11 cellular contexts compared by ENCODE assay signal in the genomic region with DNA sequence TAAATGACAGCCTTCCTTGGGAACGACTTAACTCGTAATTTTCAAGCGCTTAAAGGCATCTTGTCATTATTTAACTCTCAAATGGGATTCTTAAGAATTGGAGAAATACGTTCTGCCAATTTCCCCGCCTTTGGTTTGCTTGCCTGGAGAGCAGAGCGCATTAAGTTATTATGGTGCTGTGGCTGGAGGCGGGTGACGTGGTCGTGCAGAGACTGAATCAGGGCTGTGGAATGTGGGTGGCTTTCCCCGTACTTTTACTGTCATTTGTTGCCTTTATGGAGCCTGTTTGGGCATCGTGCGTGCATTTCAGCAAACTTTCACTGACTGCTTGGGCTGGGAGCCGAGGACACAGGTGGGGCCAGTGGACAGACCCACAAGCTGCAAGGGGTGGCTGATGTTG.
DNase-seq lines count a peak whose midpoint lies in the region; TF ChIP-seq lines count a peak whose summit lies in the region.
"Had no signal": no experiment of that assay in that cellular context is flagged by ENCODE, and none has a peak within 500 bp of the region (broad histone marks: within the 10 kb centered on the region; RNA-seq: fewer than 3 reads in every experiment).

No MANE protein-coding gene starts in this region.

- peak overlapping the region; percentile 7; the same call in 1 of the 2 replicates for H3K27ac ChIP-seq in SJCRH30
- H3K27ac ChIP-seq: sigmoid colon had no signal

- H3K36me3 ChIP-seq in SJCRH30 = no peaks in the 10 kb centered on the region
- H3K36me3 ChIP-seq: sigmoid colon had no signal

- H3K4me1 ChIP-seq in SJCRH30 = peaks cover 10% of the 10 kb centered on the region; the same call in 1 of the 2 replicates
- H3K4me1 ChIP-seq: sigmoid colon had no signal

- H3K4me3 ChIP-seq in SJCRH30 = no peak overlapping the region
- H3K4me3 ChIP-seq: sigmoid colon had no signal

- H3K36me3 Mint-ChIP-seq in glutamatergic neuron (ENCODE audit: unreplicated experiment) (no peaks in the 10 kb centered on the region), type B pancreatic cell (no peaks in the 10 kb centered on the region)
- H3K36me3 Mint-ChIP-seq: immature natural killer cell had no signal

- H3K9me3 ChIP-seq in SJCRH30 (replicated peaks) = no peaks in the 10 kb centered on the region
- H3K9me3 ChIP-seq: sigmoid colon had no signal

- H3K27me3 Mint-ChIP-seq in glutamatergic neuron (ENCODE audit: unreplicated experiment) = peaks cover 10% of the 10 kb centered on the region
- H3K27me3 Mint-ChIP-seq in type B pancreatic cell = peaks cover 3% of the 10 kb centered on the region

- peak overlapping the region; percentile 40 for H3K4me3 Mint-ChIP-seq in glutamatergic neuron (ENCODE audit: unreplicated experiment)
- H3K4me3 Mint-ChIP-seq in type B pancreatic cell = no peak overlapping the region
- H3K4me3 Mint-ChIP-seq: immature natural killer cell had no signal

- TF ChIP-seq CTCF in glutamatergic neuron (IDR thresholded peaks at IDR 0.05; ENCODE audit: partially characterized antibody, unreplicated experiment) (no peak), type B pancreatic cell (conservative IDR thresholded peaks at IDR 0.05) (no peak)

- H3K27me3 ChIP-seq in SJCRH30 = 0 out of 2 replicates have a peak, but pooled peaks cover 8% of the 10 kb centered on the region
- H3K27me3 ChIP-seq: sigmoid colon had no signal

- peaks cover 31% of the 10 kb centered on the region for H3K4me1 Mint-ChIP-seq in glutamatergic neuron (ENCODE audit: low read depth, unreplicated experiment)
- peaks cover 52% of the 10 kb centered on the region for H3K4me1 Mint-ChIP-seq in type B pancreatic cell (ENCODE audit: unreplicated experiment)

- peaks cover 15% of the 10 kb centered on the region for H3K9me3 Mint-ChIP-seq in glutamatergic neuron (ENCODE audit: unreplicated experiment)
- no peaks in the 10 kb centered on the region for H3K9me3 Mint-ChIP-seq in type B pancreatic cell
- H3K9me3 Mint-ChIP-seq: immature natural killer cell had no signal

- H3K27ac Mint-ChIP-seq in glutamatergic neuron (ENCODE audit: unreplicated experiment) = peak overlapping the region; percentile 3
- peak overlapping the region; percentile 64 for H3K27ac Mint-ChIP-seq in type B pancreatic cell

- DNase-seq in H4 (ENCODE audit: low spot score) = peak; percentile 66
- DNase-seq in SJCRH30 = peak in 1 of 2 experiments; percentile 24
- DNase-seq in glutamatergic neuron = no peak
- DNase-seq in type B pancreatic cell (ENCODE audit: extremely low spot score, unreplicated experiment) = no peak
- DNase-seq in stimulated activated CD4-positive, alpha-beta T cell treated with anti-CD3 and anti-CD28 coated beads, Interleukin-4, amount 100 ng/mL, for 1 hour = no peak
- no peak for DNase-seq in DMS153 (lab: John Stamatoyannopoulos, UW)
- no peak for DNase-seq in T-helper 1 cell
- DNase-seq: immature natural killer cell, KBM-7, NCI-H2081 treated with DMSO at 0.1 percent for 48 hours, sigmoid colon had no signal
